8 cellular contexts compared by ENCODE assay signal in genomic region chr2:111532682-111533540, GRCh38.
A peak's percentile ranks its signal among the peaks of the same experiment; 100 is the strongest.
DNase-seq lines count a peak whose midpoint lies in the region; ATAC-seq and TF ChIP-seq lines count a peak whose summit lies in the region.
"Not testable (repeated sequence)": the region's sequence is repeated elsewhere in the genome, so short reads cannot be mapped to it uniquely, and the experiment has no call there.

No MANE protein-coding gene starts in this region.

- TF ChIP-seq POLR2A in breast epithelium (IDR thresholded peaks at IDR 0.05), result not testable (repeated sequence)

- H3K36me3 Mint-ChIP-seq in WTC11; activated T-helper 2 cell treated with anti-CD3 and anti-CD28 coated beads, Interferon-gamma antibody, Interleukin-2, Interleukin-4, amounts not matched to agents 10 μg/mL and 5 μg/mL and 100 μg/mL, durations not matched to agents 14 hours and 24 hours and 36 hours (ENCODE audit: low read depth): not testable (repeated sequence)

- not testable (repeated sequence) for H3K36me3 ChIP-seq in breast epithelium; thymus (ENCODE audit: control insufficient read depth, insufficient read depth)

- H3K4me1 Mint-ChIP-seq in WTC11, result peaks cover 42% of the 10 kb centered on the region
- peaks cover 28% of the 10 kb centered on the region for H3K4me1 Mint-ChIP-seq in activated T-helper 2 cell treated with anti-CD3 and anti-CD28 coated beads, Interferon-gamma antibody, Interleukin-2, Interleukin-4, amounts not matched to agents 10 μg/mL and 5 μg/mL and 100 μg/mL, durations not matched to agents 14 hours and 24 hours and 36 hours (ENCODE audit: low read depth)

- H3K9me3 Mint-ChIP-seq in WTC11; activated T-helper 2 cell treated with anti-CD3 and anti-CD28 coated beads, Interferon-gamma antibody, Interleukin-2, Interleukin-4, amounts not matched to agents 10 μg/mL and 5 μg/mL and 100 μg/mL, durations not matched to agents 14 hours and 24 hours and 36 hours: not testable (repeated sequence)

- H3K27me3 Mint-ChIP-seq in WTC11 (ENCODE audit: low read depth); activated T-helper 2 cell treated with anti-CD3 and anti-CD28 coated beads, Interferon-gamma antibody, Interleukin-2, Interleukin-4, amounts not matched to agents 10 μg/mL and 5 μg/mL and 100 μg/mL, durations not matched to agents 14 hours and 24 hours and 36 hours (ENCODE audit: low read depth): not testable (repeated sequence)

- POLR2A ChIA-PET in WTC11 (lab: Charles Lee), result not testable (repeated sequence)

- peak overlapping the region; percentile 57 to 62 for H3K27ac ChIP-seq in breast epithelium
- H3K27ac ChIP-seq in foreskin keratinocyte, result peak overlapping the region; percentile 94
- H3K27ac ChIP-seq in thymus (ENCODE audit: low read depth), result peak overlapping the region; percentile 18

- H3K4me3 ChIP-seq in breast epithelium; thymus (ENCODE audit: low read length): not testable (repeated sequence)

- H3K4me1 ChIP-seq in breast epithelium; thymus (ENCODE audit: control insufficient read depth, insufficient read depth, low read length): not testable (repeated sequence)
- peaks cover 13% of the 10 kb centered on the region for H3K4me1 ChIP-seq in foreskin keratinocyte

- ATAC-seq in WTC11 (peak; percentile 40; the same call in 1 of the 2 replicates), foreskin keratinocyte (peak; percentile 82), omental fat pad (ENCODE audit: low FRiP score) (peak; percentile 74)

- not testable (repeated sequence) for H3K9me3 ChIP-seq in breast epithelium; thymus (ENCODE audit: control insufficient read depth)

- CTCF ChIA-PET in WTC11 (lab: Charles Lee), result not testable (repeated sequence)

- not testable (repeated sequence) for H3K27ac Mint-ChIP-seq in WTC11
- peak overlapping the region; percentile 89 for H3K27ac Mint-ChIP-seq in activated T-helper 2 cell treated with anti-CD3 and anti-CD28 coated beads, Interferon-gamma antibody, Interleukin-2, Interleukin-4, amounts not matched to agents 10 μg/mL and 5 μg/mL and 100 μg/mL, durations not matched to agents 14 hours and 24 hours and 36 hours

- not testable (repeated sequence) for TF ChIP-seq CTCF in WTC11 (IDR thresholded peaks at IDR 0.05); breast epithelium (IDR thresholded peaks at IDR 0.05); foreskin keratinocyte (conservative IDR thresholded peaks at IDR 0.05); omental fat pad (IDR thresholded peaks at IDR 0.05)

- 85% methylated on average over 7 of the region's 14 CpGs for WGBS in thymus

- DNase-seq in EH (ENCODE audit: low read depth), result peak; percentile 62
- peak; percentile 4 for DNase-seq in LHCN-M2 (ENCODE audit: low read depth)
- DNase-seq in WTC11 (ENCODE audit: low spot score); activated T-helper 2 cell treated with anti-CD3 and anti-CD28 coated beads, Interferon-gamma antibody, Interleukin-2, Interleukin-4, amounts not matched to agents 10 μg/mL and 5 μg/mL and 100 μg/mL, durations not matched to agents 14 hours and 24 hours and 36 hours (ENCODE audit: low spot score); breast epithelium (ENCODE audit: low spot score in 2 of 2); omental fat pad (ENCODE audit: low spot score): not testable (repeated sequence)
- DNase-seq in foreskin keratinocyte, result peak in 1 of 2 donors; percentile 25

- H3K4me3 Mint-ChIP-seq in WTC11, result not testable (repeated sequence)
- peak overlapping the region; percentile 66 for H3K4me3 Mint-ChIP-seq in activated T-helper 2 cell treated with anti-CD3 and anti-CD28 coated beads, Interferon-gamma antibody, Interleukin-2, Interleukin-4, amounts not matched to agents 10 μg/mL and 5 μg/mL and 100 μg/mL, durations not matched to agents 14 hours and 24 hours and 36 hours (ENCODE audit: low read depth)

- intact Hi-C loops in activated T-helper 2 cell treated with anti-CD3 and anti-CD28 coated beads, Interferon-gamma antibody, Interleukin-2, Interleukin-4, amounts not matched to agents 10 μg/mL and 5 μg/mL and 100 μg/mL, durations not matched to agents 14 hours and 24 hours and 36 hours (cut with micrococcal nuclease); breast epithelium (cut with DNase I; ENCODE audit: low total_unique reads): not testable (repeated sequence)

- H3K27me3 ChIP-seq in breast epithelium; foreskin keratinocyte; thymus (ENCODE audit: control insufficient read depth, insufficient read depth): not testable (repeated sequence)

Comparison
In these comparisons a context has a peak if more than half of its experiments do, and no peak if none do; other contexts are left out.
1. H3K27ac ChIP-seq: peak in every context shown above with its lines; median percentile 94 in foreskin keratinocyte; 60 in breast epithelium; 18 in thymus.